13 cellular contexts compared by ENCODE assay signal in genomic region chr2:85748039-85748438, GRCh38. TPM values are rescaled to one million over a fixed set of nuclear protein-coding genes. Genes with fewer than 3 reads are reported as not detected.
A peak's percentile ranks its signal among the peaks of the same experiment; 100 is the strongest.
DNase-seq lines count a peak whose midpoint lies in the region; ATAC-seq, FAIRE-seq and TF ChIP-seq lines count a peak whose summit lies in the region.
"Had no signal": no experiment of that assay in that cellular context is flagged by ENCODE, and none has a peak within 500 bp of the region (broad histone marks: within the 10 kb centered on the region; RNA-seq: fewer than 3 reads in every experiment).

No MANE protein-coding gene starts in this region.

- H3K4me1 ChIP-seq in astrocyte (ENCODE audit: insufficient read depth, low read length) (peaks cover 26% of the 10 kb centered on the region), adrenal gland (replicated peaks in 1 of 2) (peaks cover 16 to 37% of the 10 kb centered on the region in 2 donors)

- peaks cover 18% of the 10 kb centered on the region for H3K4me1 Mint-ChIP-seq in astrocyte (ENCODE audit: low read depth, unreplicated experiment)

- FAIRE-seq in astrocyte (lab: Jason Lieb, UNC), result no peak

- peak; percentile 42 for DNase-seq in GM12864 (ENCODE audit: low read depth)
- DNase-seq in astrocyte (ENCODE audit: low read depth), result no peak
- DNase-seq in sciatic nerve (ENCODE audit: low spot score), result no peak
- no peak for DNase-seq in NCI-H1092 treated with DMSO at 0.1 percent for 48 hours (lab: John Stamatoyannopoulos, UW)
- no peak for DNase-seq in activated naive CD4-positive, alpha-beta T cell treated with Interleukin-2 at 50 U/mL for 16 hours
- no peak for DNase-seq in adrenal gland
- DNase-seq: activated naive CD4-positive, alpha-beta T cell treated with anti-CD3 and anti-CD28 coated beads, Interleukin-2, amount 50 U/mL, for 16 hours; NCI-H1105; stomach had no signal

- no peak overlapping the region for H3K4me3 Mint-ChIP-seq in astrocyte (ENCODE audit: unreplicated experiment)

- H3K36me3 ChIP-seq in astrocyte (ENCODE audit: insufficient read depth, low read length), result no peaks in the 10 kb centered on the region
- no peaks in the 10 kb centered on the region for H3K36me3 ChIP-seq in adrenal gland (replicated peaks in 1 of 2)
- H3K36me3 ChIP-seq: stomach had no signal

- peaks cover 17% of the 10 kb centered on the region for H3K27me3 ChIP-seq in astrocyte (ENCODE audit: insufficient read depth, low read length)
- no peaks in the 10 kb centered on the region for H3K27me3 ChIP-seq in adrenal gland

- H3K27me3 Mint-ChIP-seq in astrocyte (ENCODE audit: low read depth, unreplicated experiment), result peaks cover 83% of the 10 kb centered on the region

- 61 to 89% (median 77%) methylated on average over 4 of the region's 4 CpGs for WGBS in adrenal gland, 4 donors

- H4K20me1 ChIP-seq in astrocyte (ENCODE audit: insufficient read depth, low read length), result no peaks in the 10 kb centered on the region

- no peak overlapping the region for H3K9ac ChIP-seq in astrocyte (ENCODE audit: low read length)

- intact Hi-C loops in sciatic nerve (cut with DNase I), result no loop called here
- intact Hi-C loops in adrenal gland (cut with DNase I), result loop anchor here (2.0 to 5.0 kb wide), 3 partner anchors 19 to 64 kb away; no protein-coding TSS in a partner anchor

- ATAC-seq in GM19468 (IDR thresholded peaks at IDR 0.05; ENCODE audit: extremely low read depth, unreplicated experiment) (peak; percentile 47), HG03139 (IDR thresholded peaks at IDR 0.05; ENCODE audit: unreplicated experiment) (peak; percentile 62), sciatic nerve (no peak)

- H3K4me3 ChIP-seq in GM12864 (ENCODE audit: low read depth, low read length) (no peak overlapping the region), astrocyte (ENCODE audit: insufficient read depth, low read depth, low read length) (no peak overlapping the region), adrenal gland (no peak overlapping the region)
- H3K4me3 ChIP-seq: stomach had no signal

- TF ChIP-seq POLR2A in adrenal gland (IDR thresholded peaks at IDR 0.05), result no peak

- H3K27ac ChIP-seq in astrocyte (ENCODE audit: low read depth, low read length), result no peak overlapping the region
- H3K27ac ChIP-seq in adrenal gland, result no peak overlapping the region
- H3K27ac ChIP-seq: RWPE1 had no signal

- H2AFZ ChIP-seq in astrocyte (ENCODE audit: low read depth, low read length), result no peak overlapping the region

- no peaks in the 10 kb centered on the region for H3K36me3 Mint-ChIP-seq in astrocyte (ENCODE audit: low read depth, unreplicated experiment)

- no peak overlapping the region for H3K4me2 ChIP-seq in astrocyte (ENCODE audit: low read length)

- H3K79me2 ChIP-seq in astrocyte (ENCODE audit: insufficient read depth, low read length), result no peaks in the 10 kb centered on the region

- peak overlapping the region; percentile 34 for H3K27ac Mint-ChIP-seq in astrocyte (ENCODE audit: unreplicated experiment)

- TF ChIP-seq CTCF in GM12864 (IDR thresholded peaks at IDR 0.05; ENCODE audit: low read depth, low read length, missing control alignments), result no peak
- TF ChIP-seq CTCF in astrocyte (IDR thresholded peaks at IDR 0.05; ENCODE audit: insufficient read depth, low read depth, low read length), result no peak
- TF ChIP-seq CTCF in adrenal gland (IDR thresholded peaks at IDR 0.05), result no peak

- H3K9me3 ChIP-seq in astrocyte (ENCODE audit: insufficient read depth, low read depth, low read length) (no peaks in the 10 kb centered on the region), adrenal gland (replicated peaks in 1 of 3) (no peaks in the 10 kb centered on the region)
- H3K9me3 ChIP-seq: stomach had no signal

- H3K9me3 Mint-ChIP-seq in astrocyte (ENCODE audit: unreplicated experiment), result peaks cover 1% of the 10 kb centered on the region

RNA-seq across cellular contexts. Expression of gene ATOH8, which starts 5.8 kb away (rescaled TPM):
- 1.2 and 1.9 TPM in 2 replicates for total RNA-seq in astrocyte
- total RNA-seq in sciatic nerve, result 57.2 TPM
- 10 to 100 TPM in 3 of 8 donors, 1 to 10 TPM in 5; 3.3 to 44.0 (median 7.3) TPM for total RNA-seq in adrenal gland
- 10 to 100 TPM in 1 of 3 donors, 1 to 10 TPM in 1, under 1 TPM in 1; 0.88 to 10.1 (median 6.4) TPM for polyA plus RNA-seq in adrenal gland

RNA-seq across cellular contexts. Expression of gene GNLY, which starts 53.9 kb away (rescaled TPM):
- total RNA-seq in astrocyte, result not detected in 2 replicates
- total RNA-seq in sciatic nerve, result 8.4 TPM
- total RNA-seq in adrenal gland, result 1 to 10 TPM in 5 of 8 donors, under 1 TPM in 2, not detected in 1; 0.60 to 2.9 (median 1.3) TPM
- polyA plus RNA-seq in adrenal gland, result 1 to 10 TPM in 2 of 3 donors, under 1 TPM in 1; 0.82 to 6.7 (median 1.8) TPM
- polyA plus RNA-seq: BJ had no signal
